Comparison of ENCODE assay signal across 18 cellular contexts in the genomic region with DNA sequence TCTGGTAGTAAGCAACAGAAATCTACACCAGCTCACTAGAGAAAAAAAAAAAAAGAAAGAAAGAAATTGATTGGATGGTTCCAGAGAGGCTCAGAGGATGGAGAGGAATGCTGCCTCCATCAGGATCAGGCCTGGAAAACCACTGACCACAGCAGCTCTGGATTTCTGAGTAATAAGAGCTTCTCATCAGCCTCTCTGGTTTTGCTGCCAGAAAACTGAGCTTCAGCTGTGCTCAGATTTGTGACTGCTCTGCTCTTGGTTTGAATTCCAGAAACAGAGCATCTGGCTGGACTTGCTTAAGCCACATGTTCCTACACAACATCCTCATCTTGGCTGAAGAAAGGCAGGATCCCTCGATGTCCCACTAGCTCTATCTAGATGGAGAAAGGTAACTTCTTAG. TPM values are rescaled to one million over a fixed set of nuclear protein-coding genes. Genes with fewer than 3 reads are reported as not detected.
DNase-seq lines count a peak whose midpoint lies in the region; ATAC-seq and TF ChIP-seq lines count a peak whose summit lies in the region.
"Had no signal": no experiment of that assay in that cellular context is flagged by ENCODE, and none has a peak within 500 bp of the region (broad histone marks: within the 10 kb centered on the region; RNA-seq: fewer than 3 reads in every experiment).

No MANE protein-coding gene starts in this region.

- H3K27ac ChIP-seq in psoas muscle, result no peak overlapping the region
- H3K27ac ChIP-seq: RWPE1 had no signal

- H3K4me3 ChIP-seq in psoas muscle, result no peak overlapping the region

- peak in 3 of 4 donors; percentile 14 to 37 (median 25) for ATAC-seq in psoas muscle
- ATAC-seq in GM18519 (IDR thresholded peaks at IDR 0.05; ENCODE audit: low FRiP score, unreplicated experiment), result no peak
- ATAC-seq: CD8-positive, alpha-beta T cell had no signal

- intact Hi-C loops in psoas muscle (cut with DNase I), result loop anchor here in 1 of 2 donors (10.0 kb wide), 1 partner anchor 65 kb away; no protein-coding TSS in a partner anchor

- no peak for TF ChIP-seq CTCF in psoas muscle (IDR thresholded peaks at IDR 0.05)

- H3K36me3 ChIP-seq in psoas muscle (ENCODE audit: insufficient read depth in 1 of 2, low read depth in 1 of 2), result no peaks in the 10 kb centered on the region

- 21 to 38% (median 22%) methylated on average over 1 of the region's 1 CpG for whole genome bisulfite sequencing in psoas muscle, 3 donors

- H3K4me1 ChIP-seq in psoas muscle, result no peaks in the 10 kb centered on the region

- H3K27me3 ChIP-seq in psoas muscle (ENCODE audit: insufficient read depth in 3 of 3, low read length in 2 of 3), result peaks cover 0 to 3% (median 0%) of the 10 kb centered on the region in 3 donors

- no peaks in the 10 kb centered on the region for H3K9me3 ChIP-seq in psoas muscle

- DNase-seq in AG08395 (ENCODE audit: low spot score), result peak; percentile 61
- peak; percentile 17 for DNase-seq in GM04504 (ENCODE audit: low read depth)
- peak; percentile 19 for DNase-seq in ecto neural progenitor cell (ENCODE audit: low spot score)
- DNase-seq in psoas muscle, result no peak
- no peak for DNase-seq in midbrain (lab: John Stamatoyannopoulos, UW)
- no peak for DNase-seq in activated gamma-delta T cell (lab: John Stamatoyannopoulos, UW)
- DNase-seq in mesenteric fat pad (ENCODE audit: low spot score), result no peak
- DNase-seq: CD8-positive, alpha-beta T cell; DMS79 treated with DMSO at 0.1 percent for 48 hours; KBM-7; NCI-H1105; NCI-H187; NCI-H69; NK-92 treated with Interleukin-12 subunit alpha and Interleukin-12 subunit beta, amount 100 ng/mL, for 24 hours; OCI-M1 had no signal

RNA-seq across cellular contexts. Expression of a gene that starts 25.9 kb away (rescaled TPM):
- total RNA-seq in psoas muscle (1 to 10 TPM in 2 of 4 donors, under 1 TPM in 2; 0.32 to 2.1 (median 0.74) TPM), mesenteric fat pad (2.3 TPM)
- polyA plus RNA-seq in psoas muscle, result 1 to 10 TPM in 2 of 3 donors, under 1 TPM in 1; 0.46 to 6.1 (median 1.7) TPM
- total RNA-seq: CD8-positive, alpha-beta T cell; MCF 10A had no signal

Comparison
In these comparisons a context has a peak if more than half of its experiments do, and no peak if none do; other contexts are left out.
1. DNase-seq: peak in AG08395 (single experiment), GM04504 (single experiment) and ecto neural progenitor cell (single experiment); none in psoas muscle (0 of 2), midbrain (single experiment), activated gamma-delta T cell (single experiment) and mesenteric fat pad (single experiment).